8 cellular contexts compared by ENCODE assay signal in the genomic region with DNA sequence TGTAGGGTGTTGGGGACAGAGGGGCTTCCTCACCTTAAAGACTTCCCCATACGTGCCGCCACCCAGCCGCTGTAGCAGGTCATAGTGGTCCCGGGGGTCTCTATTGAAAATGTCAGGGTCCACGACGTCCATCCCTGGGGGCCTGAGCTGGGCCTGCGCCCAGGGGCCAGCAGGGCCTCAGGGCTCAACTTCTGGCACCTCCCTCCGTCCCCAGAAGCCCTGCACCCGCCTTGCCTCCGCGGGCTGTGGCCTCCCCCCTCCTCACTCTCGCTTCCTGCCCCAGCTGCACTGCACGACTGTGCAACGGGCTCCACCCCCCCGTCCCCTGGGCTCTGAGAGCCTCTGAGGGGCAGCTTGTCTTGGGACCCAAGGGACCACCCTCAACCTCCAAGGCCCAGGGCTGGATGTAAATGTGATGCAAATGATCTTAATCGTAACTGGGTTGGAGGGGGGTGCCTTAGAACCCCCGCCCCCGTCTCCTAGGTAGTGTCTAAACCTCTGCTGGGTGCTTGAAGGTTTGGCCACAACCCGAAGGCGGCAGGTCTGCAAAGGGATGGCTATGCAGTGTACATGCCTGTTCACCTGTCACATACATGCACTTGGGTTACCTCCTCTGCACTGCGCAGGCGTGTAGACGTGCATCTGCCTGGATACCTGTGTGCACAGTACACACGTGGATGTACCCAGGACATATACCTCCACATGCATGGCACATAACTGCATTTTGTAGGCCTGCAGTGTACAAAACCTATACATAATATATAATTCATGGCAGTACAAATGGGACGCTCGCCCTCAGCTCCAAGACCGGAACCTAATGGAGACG. TPM values are rescaled to one million over a fixed set of nuclear protein-coding genes. Genes with fewer than 3 reads are reported as not detected.
A peak's percentile ranks its signal among the peaks of the same experiment; 100 is the strongest.
DNase-seq lines count a peak whose midpoint lies in the region; ATAC-seq, FAIRE-seq and TF ChIP-seq lines count a peak whose summit lies in the region.

A gene (minus strand): TSS at position 190 of the 826 bp plus-strand sequence. CDS start 58 bp downstream, at position 132.

- H3K9me3 ChIP-seq in SK-N-MC (ENCODE audit: low read depth, low read length) (no peaks in the 10 kb centered on the region), iPS-18a (ENCODE audit: control insufficient read depth, low read depth, low read length) (no peaks in the 10 kb centered on the region)

- peaks cover 2% of the 10 kb centered on the region for H3K27me3 Mint-ChIP-seq in activated naive CD8-positive, alpha-beta T cell treated with anti-CD3 and anti-CD28 coated beads, Interleukin-2, amount 50 U/mL, for 24 hours

- TF ChIP-seq CTCF in AG09309 (IDR thresholded peaks at IDR 0.05; ENCODE audit: control insufficient read depth, insufficient read depth, low read depth, low read length, missing control alignments) (no peak), omental fat pad (IDR thresholded peaks at IDR 0.05) (no peak)

- no peaks in the 10 kb centered on the region for H3K27me3 ChIP-seq in iPS-18a (ENCODE audit: control insufficient read depth, insufficient read depth, low read length)

- H3K27ac ChIP-seq in SK-N-MC (peak within 1 kb of the TSS; percentile 79), iPS-18a (ENCODE audit: low read length) (peak within 1 kb of the TSS; percentile 88)

- ATAC-seq in HG03432 (IDR thresholded peaks at IDR 0.05; ENCODE audit: unreplicated experiment) (peak; percentile 64), omental fat pad (ENCODE audit: low FRiP score) (no peak)
- peak; percentile 77 for ATAC-seq in activated naive CD8-positive, alpha-beta T cell treated with anti-CD3 and anti-CD28 coated beads, Interleukin-2, amount 50 U/mL, for 24 hours

- peak within 1 kb of the TSS; percentile 92 for H3K9ac ChIP-seq in SK-N-MC (ENCODE audit: insufficient read length)
- peak within 1 kb of the TSS; percentile 75 for H3K9ac ChIP-seq in iPS-18a (ENCODE audit: low read length)

- H3K4me1 ChIP-seq in iPS-18a (ENCODE audit: control insufficient read depth, low read depth, low read length) = peaks cover 7% of the 10 kb centered on the region

- peaks cover 51% of the 10 kb centered on the region for H3K4me1 Mint-ChIP-seq in activated naive CD8-positive, alpha-beta T cell treated with anti-CD3 and anti-CD28 coated beads, Interleukin-2, amount 50 U/mL, for 24 hours

- FAIRE-seq in GM19239 (lab: Jason Lieb, UNC) = peak; percentile 95

- H3K4me3 ChIP-seq in AG09309 (ENCODE audit: control insufficient read depth, low read depth, low read length) (peak within 1 kb of the TSS; percentile 86), SK-N-MC (peak within 1 kb of the TSS; percentile 95), iPS-18a (ENCODE audit: low read length) (peak within 1 kb of the TSS; percentile 94)

- H3K9me3 Mint-ChIP-seq in activated naive CD8-positive, alpha-beta T cell treated with anti-CD3 and anti-CD28 coated beads, Interleukin-2, amount 50 U/mL, for 24 hours = no peaks in the 10 kb centered on the region

- peaks cover 33% of the 10 kb centered on the region for H3K36me3 Mint-ChIP-seq in activated naive CD8-positive, alpha-beta T cell treated with anti-CD3 and anti-CD28 coated beads, Interleukin-2, amount 50 U/mL, for 24 hours (ENCODE audit: low read depth)

- DNase-seq in AG09309 (ENCODE audit: low read depth) = no peak
- peak; percentile 69 for DNase-seq in GM19239 (ENCODE audit: insufficient read length, low spot score)
- no peak for DNase-seq in SK-N-MC (ENCODE audit: low read depth, low spot score)
- DNase-seq in activated naive CD8-positive, alpha-beta T cell treated with anti-CD3 and anti-CD28 coated beads, Interleukin-2, amount 50 U/mL, for 24 hours = peak; percentile 79
- peak; percentile 62 to 64 for DNase-seq in stimulated activated CD4-positive, alpha-beta T cell treated with anti-CD3 and anti-CD28 coated beads, Interleukin-15, amount 100 ng/mL, for 48 hours (ENCODE audit: low read depth in 2 of 2)
- no peak for DNase-seq in omental fat pad (ENCODE audit: low spot score)

- H3K27ac Mint-ChIP-seq in activated naive CD8-positive, alpha-beta T cell treated with anti-CD3 and anti-CD28 coated beads, Interleukin-2, amount 50 U/mL, for 24 hours = peak within 1 kb of the TSS; percentile 100

- H3K4me3 Mint-ChIP-seq in activated naive CD8-positive, alpha-beta T cell treated with anti-CD3 and anti-CD28 coated beads, Interleukin-2, amount 50 U/mL, for 24 hours = peak within 1 kb of the TSS; percentile 100

- H3K36me3 ChIP-seq in SK-N-MC (ENCODE audit: insufficient read depth, low read length) (peaks cover 26% of the 10 kb centered on the region), iPS-18a (ENCODE audit: control insufficient read depth, low read depth, low read length) (peaks cover 28% of the 10 kb centered on the region)

RNA-seq across cellular contexts. Expression of the gene that starts here (rescaled TPM):
- 1 to 10 TPM; 1.5 to 3.2 (median 2.7) TPM for total RNA-seq in omental fat pad

Comparison
In these comparisons a context has a peak if more than half of its experiments do, and no peak if none do; other contexts are left out.
1. DNase-seq: peak in GM19239 (single experiment), activated naive CD8-positive, alpha-beta T cell treated with anti-CD3 and anti-CD28 coated beads, Interleukin-2, amount 50 U/mL, for 24 hours (single experiment) and stimulated activated CD4-positive, alpha-beta T cell treated with anti-CD3 and anti-CD28 coated beads, Interleukin-15, amount 100 ng/mL, for 48 hours (2 of 2); none in AG09309 (single experiment), SK-N-MC (single experiment) and omental fat pad (single experiment).
2. Peak in every context shown above with its lines, with median percentiles within 50 percentile points of each other: H3K4me3 ChIP-seq.